8 cellular contexts compared by ENCODE assay signal in the genomic region with DNA sequence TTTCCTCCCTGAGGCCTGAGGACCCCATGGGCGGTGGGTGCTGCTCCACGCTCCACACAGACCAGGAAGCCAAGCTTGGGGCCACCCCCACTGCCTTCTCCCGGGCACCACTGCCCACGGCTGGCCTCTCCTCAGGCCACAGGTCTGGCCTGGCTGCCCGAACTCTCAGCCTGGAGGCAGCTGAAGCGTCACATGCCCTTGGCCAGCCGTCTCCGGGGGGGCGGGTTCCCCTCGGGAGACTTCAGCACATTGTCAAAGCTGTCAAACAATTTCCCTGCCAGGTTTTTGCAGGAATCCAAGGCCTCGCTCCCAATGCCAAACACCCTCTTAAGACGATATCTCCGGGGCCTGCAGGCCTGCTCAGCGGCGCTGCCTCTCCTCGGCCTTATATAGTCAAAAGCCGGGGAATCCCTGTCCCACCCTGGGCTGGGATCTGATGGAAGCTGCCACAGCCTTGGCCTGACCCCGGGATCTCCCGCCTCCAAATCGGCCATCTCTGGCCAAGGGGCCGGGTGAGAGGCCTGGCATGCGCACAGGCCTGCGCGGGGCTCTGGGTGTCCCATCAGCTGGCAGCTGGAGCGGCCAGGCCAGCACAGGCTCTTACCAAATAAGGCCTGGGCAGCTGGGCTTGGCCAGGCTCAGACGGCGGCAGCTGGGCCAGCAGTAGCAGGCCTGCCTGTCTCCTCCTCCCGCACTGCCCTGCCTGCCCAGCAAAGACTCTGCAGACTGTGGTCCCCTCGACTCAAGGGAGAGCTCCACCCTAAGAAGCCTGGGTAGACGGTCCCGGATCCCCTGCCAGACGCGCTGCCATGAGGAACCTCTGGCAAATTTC. TPM values are rescaled to one million over a fixed set of nuclear protein-coding genes. Genes with fewer than 3 reads are reported as not detected.
A peak's percentile ranks its signal among the peaks of the same experiment; 100 is the strongest.
DNase-seq lines count a peak whose midpoint lies in the region; TF ChIP-seq lines count a peak whose summit lies in the region.

No MANE protein-coding gene starts in this region.

- no peaks in the 10 kb centered on the region for H3K27me3 ChIP-seq in mucosa of rectum (ENCODE audit: control insufficient read depth in 2 of 2, insufficient read depth in 2 of 2, low read length in 2 of 2)
- H3K27me3 ChIP-seq in vagina, result no peaks in the 10 kb centered on the region
- no peaks in the 10 kb centered on the region for H3K27me3 ChIP-seq in HAP-1 (ENCODE audit: low read depth)

- H3K36me3 ChIP-seq in mucosa of rectum (ENCODE audit: control insufficient read depth in 2 of 2, insufficient read depth in 2 of 2, low read length in 2 of 2), result no peaks in the 10 kb centered on the region
- no peaks in the 10 kb centered on the region for H3K36me3 ChIP-seq in vagina
- no peaks in the 10 kb centered on the region for H3K36me3 ChIP-seq in HAP-1 (replicated peaks)

- TF ChIP-seq CTCF in fibroblast of mammary gland (conservative IDR thresholded peaks at IDR 0.05; ENCODE audit: control insufficient read depth, insufficient read depth, low read depth, low read length) (no peak), vagina (IDR thresholded peaks at IDR 0.05) (no peak)

- no peak overlapping the region for H3K9ac ChIP-seq in mucosa of rectum (ENCODE audit: low read depth in 1 of 2, low read length in 2 of 2)

- intact Hi-C loops in vagina (cut with DNase I), result no loop called here

- peak; percentile 50 for DNase-seq in NCI-H82 (lab: John Stamatoyannopoulos, UW)
- no peak for DNase-seq in NCI-H82 treated with DMSO at 0.1 percent for 48 hours (lab: John Stamatoyannopoulos, UW; ENCODE audit: unreplicated experiment)
- peak; percentile 33 for DNase-seq in fibroblast of mammary gland (ENCODE audit: low read depth)
- no peak for DNase-seq in vagina (ENCODE audit: extremely low spot score in 2 of 2)
- DNase-seq in HAP-1 (ENCODE audit: low spot score in 2 of 2), result no peak
- no peak for DNase-seq in SIG-M5 treated with dmso at 0.1 percent for 504 hours (lab: John Stamatoyannopoulos, UW; ENCODE audit: unreplicated experiment)
- no peak for DNase-seq in NCI-H1694 (lab: John Stamatoyannopoulos, UW)

- in situ Hi-C loops in HAP-1 (cut with MboI; ENCODE audit: low sequenced_read_pairs), result no loop called here

- no peaks in the 10 kb centered on the region for H3K9me3 ChIP-seq in mucosa of rectum (ENCODE audit: control insufficient read depth in 2 of 2, low read length in 2 of 2)
- no peaks in the 10 kb centered on the region for H3K9me3 ChIP-seq in vagina
- no peaks in the 10 kb centered on the region for H3K9me3 ChIP-seq in HAP-1

- no peak overlapping the region for H3K4me3 ChIP-seq in fibroblast of mammary gland (ENCODE audit: control insufficient read depth, low read depth, low read length)
- H3K4me3 ChIP-seq in mucosa of rectum (ENCODE audit: low read length in 2 of 2), result no peak overlapping the region
- H3K4me3 ChIP-seq in vagina, result no peak overlapping the region
- H3K4me3 ChIP-seq in HAP-1, result no peak overlapping the region

- no peak for TF ChIP-seq POLR2A in vagina (IDR thresholded peaks at IDR 0.05)

- peak overlapping the region; percentile 44 to 82 for H3K27ac ChIP-seq in mucosa of rectum (ENCODE audit: low read depth in 2 of 2, low read length in 2 of 2)
- peak overlapping the region; percentile 81 for H3K27ac ChIP-seq in vagina

- H3K4me1 ChIP-seq in mucosa of rectum (ENCODE audit: control insufficient read depth in 2 of 2, insufficient read depth in 2 of 2, low read length in 2 of 2) (peaks cover 18 to 19% of the 10 kb centered on the region in 2 donors), vagina (peaks cover 19% of the 10 kb centered on the region), HAP-1 (no peaks in the 10 kb centered on the region)

RNA-seq across cellular contexts. Expression of gene RBM38, which starts 49.7 kb away (rescaled TPM):
- 24.8 TPM for total RNA-seq in vagina

Comparison
In these comparisons a context has a peak if more than half of its experiments do, and no peak if none do; other contexts are left out.
1. DNase-seq: peak in NCI-H82 (single experiment) and fibroblast of mammary gland (single experiment); none in NCI-H82 treated with DMSO at 0.1 percent for 48 hours (single experiment), vagina (0 of 2), HAP-1 (0 of 2), SIG-M5 treated with dmso at 0.1 percent for 504 hours (single experiment) and NCI-H1694 (single experiment).